Comparison of ENCODE assay signal across 27 cellular contexts in genomic region chr13:113965968-113966884, GRCh38.
"Had no signal": no experiment of that assay in that cellular context is flagged by ENCODE, and none has a peak within 500 bp of the region (broad histone marks: within the 10 kb centered on the region; RNA-seq: fewer than 3 reads in every experiment).

No MANE protein-coding gene starts in this region.

- H3K79me2 ChIP-seq: parathyroid adenoma had no signal

- H3K4me1 ChIP-seq: parathyroid adenoma, testis, uterus had no signal

- ATAC-seq: natural killer cell treated with Interleukin-12 subunit alpha and Interleukin-12 subunit beta and Interleukin-15 and Interleukin-18, amount 100 ng/mL, for 72 hours; psoas muscle; right cardiac atrium; sciatic nerve; stimulated activated memory B cell treated with anti-CD40 and anti-IgM and Interleukin-4, amounts not matched to agents 10 μg/mL and 1 μg/mL and 100 μg/mL, for 72 hours; stimulated activated naive CD8-positive, alpha-beta T cell treated with anti-CD3 and anti-CD28 coated beads, Interleukin-15, amount 100 ng/mL, for 72 hours; stimulated activated naive CD8-positive, alpha-beta T cell treated with anti-CD3 and anti-CD28 coated beads, Interleukin-15, Interleukin-2, amounts not matched to agents 100 U/mL and 50 U/mL, for 24 hours; upper lobe of right lung had no signal

- DNase-seq: nephron progenitor cell; occipital lobe; ovary; spleen; stimulated activated CD4-positive, alpha-beta T cell treated with anti-CD3 and anti-CD28 coated beads, Interleukin-12 subunit alpha, Interleukin-12 subunit beta, amount 100 ng/mL, for 4 hours; stimulated activated CD4-positive, alpha-beta T cell treated with anti-CD3 and anti-CD28 coated beads, Interleukin-1b, Interleukin-23, amount 100 ng/mL, for 48 hours; stimulated activated CD4-positive, alpha-beta T cell treated with anti-CD3 and anti-CD28 coated beads, Interleukin-4, amount 100 ng/mL, for 1 hour; stimulated activated CD4-positive, alpha-beta T cell treated with anti-CD3 and anti-CD28 coated beads, Interleukin-4, amount 100 ng/mL, for 4 hours; stimulated activated CD8-positive, alpha-beta memory T cell treated with anti-CD3 and anti-CD28 coated beads, Interleukin-4, amount 100 ng/mL, for 48 hours; stimulated activated naive CD4-positive, alpha-beta T cell; stimulated activated naive CD8-positive, alpha-beta T cell treated with anti-CD3 and anti-CD28 coated beads, Interleukin-15, amount 100 ng/mL, for 72 hours; stimulated activated naive CD8-positive, alpha-beta T cell treated with anti-CD3 and anti-CD28 coated beads, Interleukin-15, Interleukin-2, amounts not matched to agents 100 U/mL and 50 U/mL, for 24 hours; substantia nigra; testis; tibial artery; transverse colon; uterus had no signal

- H3K9ac ChIP-seq: parathyroid adenoma had no signal

- H2AFZ ChIP-seq: parathyroid adenoma had no signal

- H3K4me3 ChIP-seq: ovary, psoas muscle, skin epidermis, smooth muscle cell, spleen, suprapubic skin, testis, tibial artery, transverse colon, upper lobe of right lung, uterus had no signal

- H3K27ac ChIP-seq: ovary, parathyroid adenoma, psoas muscle, skin epidermis, spleen, suprapubic skin, testis, tibial artery, transverse colon, upper lobe of right lung, uterus had no signal

- H3K9me3 ChIP-seq: ovary, psoas muscle, spleen, suprapubic skin, testis, tibial artery, transverse colon, upper lobe of right lung, uterus had no signal

- H3K36me3 ChIP-seq: ovary, suprapubic skin, transverse colon, upper lobe of right lung, uterus had no signal

- H3K27me3 ChIP-seq: ovary, spleen, suprapubic skin, testis, tibial artery, transverse colon, upper lobe of right lung, uterus had no signal

- H3K4me2 ChIP-seq: smooth muscle cell had no signal
